ENCODE assay signal across 8 cellular contexts in genomic region chr2:102735431-102736130, GRCh38. TPM values are rescaled to one million over a fixed set of nuclear protein-coding genes. Genes with fewer than 3 reads are reported as not detected.
A peak's percentile ranks its signal among the peaks of the same experiment; 100 is the strongest.
DNase-seq lines count a peak whose midpoint lies in the region; FAIRE-seq and TF ChIP-seq lines count a peak whose summit lies in the region.

No MANE protein-coding gene starts in this region.

- in situ Hi-C loops in astrocyte of the cerebellum (cut with HindIII; ENCODE audit: low sequenced_read_pairs): no loop called here

- no peak for FAIRE-seq in keratinocyte (lab: Jason Lieb, UNC)

- peaks cover 7% of the 10 kb centered on the region for H3K79me2 ChIP-seq in keratinocyte (ENCODE audit: control insufficient read depth, insufficient read depth, low read length)

- no peak for TF ChIP-seq CTCF in astrocyte of the cerebellum (IDR thresholded peaks at IDR 0.05; ENCODE audit: low read depth, low read length, missing control alignments)
- no peak for TF ChIP-seq CTCF in keratinocyte (optimal IDR thresholded peaks at IDR 0.05 in 1 of 3, IDR thresholded peaks at IDR 0.05 in 1 of 3, conservative IDR thresholded peaks at IDR 0.05 in 1 of 3; ENCODE audit: extremely low read depth in 1 of 3, insufficient read depth in 2 of 3, low read length in 3 of 3)
- TF ChIP-seq CTCF in GM10248 (IDR thresholded peaks at IDR 0.05; ENCODE audit: control extremely low read depth, extremely low read depth, low read depth, missing control alignments): no peak

- H3K9ac ChIP-seq in keratinocyte (ENCODE audit: control insufficient read depth, extremely low read depth, insufficient read depth, low read length): peak overlapping the region; percentile 78
- H3K9ac ChIP-seq in stomach smooth muscle (ENCODE audit: low read length in 2 of 2): peak overlapping the region; percentile 74 to 84

- POLR2A ChIA-PET in GM10248 (lab: Yijun Ruan, JAX): no interaction called here

- H3K36me3 ChIP-seq in keratinocyte (ENCODE audit: control insufficient read depth in 2 of 2, extremely low read depth in 1 of 2, insufficient read depth in 2 of 2, low read length in 2 of 2) (peaks cover 4% of the 10 kb centered on the region in 2 experiments), stomach smooth muscle (ENCODE audit: control insufficient read depth in 2 of 2, insufficient read depth in 2 of 2, low read length in 2 of 2) (peaks cover 6 to 10% of the 10 kb centered on the region in 2 donors)

- peak overlapping the region; percentile 83 for H3K4me2 ChIP-seq in keratinocyte (ENCODE audit: control insufficient read depth, extremely low read depth, insufficient read depth, low read depth, low read length)

- H2AFZ ChIP-seq in keratinocyte (ENCODE audit: control insufficient read depth, low read length): no peak overlapping the region

- no peaks in the 10 kb centered on the region for H4K20me1 ChIP-seq in keratinocyte (ENCODE audit: control insufficient read depth, extremely low read depth, insufficient read depth, low read length)

- peak; percentile 27 for DNase-seq in ELF-1 (ENCODE audit: low read depth, low spot score)
- peak; percentile 72 for DNase-seq in NCI-H146 (lab: John Stamatoyannopoulos, UW)
- no peak for DNase-seq in astrocyte of the cerebellum (ENCODE audit: low read depth)
- DNase-seq in keratinocyte (ENCODE audit: low read depth, low spot score): no peak
- DNase-seq in mesenteric fat pad (ENCODE audit: low spot score): no peak
- DNase-seq in HuH-7.5 (ENCODE audit: low spot score): no peak
- no peak for DNase-seq in GM10248 (ENCODE audit: extremely low spot score)

- no peaks in the 10 kb centered on the region for H3K9me3 ChIP-seq in keratinocyte (ENCODE audit: control insufficient read depth, low read depth, low read length)
- no peaks in the 10 kb centered on the region for H3K9me3 ChIP-seq in stomach smooth muscle (ENCODE audit: control insufficient read depth in 2 of 2, low read length in 2 of 2)

- CTCF ChIA-PET in GM10248 (lab: Yijun Ruan, JAX): interaction anchor here (1.5 to 10.3 kb wide), 6 partner anchors 13 to 262 kb away, joined by 3 to 122 read pairs (median 5); partner anchors contain the start of gene SLC9A4

- no peaks in the 10 kb centered on the region for H3K9me1 ChIP-seq in keratinocyte (ENCODE audit: control insufficient read depth, extremely low read depth, insufficient read depth, low read length)

- H3K4me1 ChIP-seq in keratinocyte (ENCODE audit: control insufficient read depth, extremely low read depth, insufficient read depth, low read length) (peaks cover 14% of the 10 kb centered on the region), stomach smooth muscle (ENCODE audit: control insufficient read depth, insufficient read depth, low read length) (peaks cover 12% of the 10 kb centered on the region)

- H3K27ac ChIP-seq in keratinocyte (ENCODE audit: control insufficient read depth, insufficient read depth, low read length): no peak overlapping the region
- no peak overlapping the region for H3K27ac ChIP-seq in stomach smooth muscle (ENCODE audit: low read length)

- dilution Hi-C loops in keratinocyte (cut with MboI; ENCODE audit: extremely low pct_ligation_motif_present, low sequenced_read_pairs): no loop called here

- H3K4me3 ChIP-seq in astrocyte of the cerebellum (ENCODE audit: low read depth, low read length): peak overlapping the region; percentile 86
- peak overlapping the region; percentile 81 to 96 (median 92) for H3K4me3 ChIP-seq in keratinocyte (ENCODE audit: control insufficient read depth in 2 of 3, extremely low read depth in 1 of 3, insufficient read depth in 2 of 3, low read depth in 1 of 3, low read length in 3 of 3)
- peak overlapping the region; percentile 90 to 99 for H3K4me3 ChIP-seq in stomach smooth muscle (ENCODE audit: low read length in 2 of 2)

- H3K27me3 ChIP-seq in keratinocyte (ENCODE audit: control insufficient read depth, extremely low read depth, insufficient read depth, low read length): no peaks in the 10 kb centered on the region
- no peaks in the 10 kb centered on the region for H3K27me3 ChIP-seq in stomach smooth muscle (ENCODE audit: control insufficient read depth in 1 of 2, insufficient read depth in 2 of 2, low read length in 2 of 2)

RNA-seq across cellular contexts. Expression of gene TMEM182, which starts 26.2 kb away (rescaled TPM):
- polyA plus RNA-seq in keratinocyte: 3.4 to 3.6 TPM (median 3.5 TPM) in 3 replicates
- 1.6 TPM for polyA plus RNA-seq in keratinocyte (2011; ENCODE audit: low read depth)
- 2.1 and 3.9 TPM in 2 replicates for polyA plus RNA-seq in keratinocyte (2011; cell fraction: cytosol; rRNA removed)
- 1.5 and 1.9 TPM in 2 replicates for polyA plus RNA-seq in keratinocyte (2011; cell fraction: nucleus; rRNA removed)
- 5.2 and 5.6 TPM in 2 replicates for polyA plus RNA-seq in keratinocyte (2012; ENCODE audit: low replicate concordance)
- 0.82 to 4.2 TPM (median 3.8 TPM) in 3 replicates for polyA minus RNA-seq in keratinocyte
- 3.8 TPM for polyA minus RNA-seq in keratinocyte (2011; cell fraction: cytosol; rRNA and poly(A)+ RNA removed)
- polyA minus RNA-seq in keratinocyte (2011; cell fraction: nucleus; rRNA and poly(A)+ RNA removed): 1.5 and 6.5 TPM in 2 replicates
- 1.6 TPM for total RNA-seq in mesenteric fat pad

Comparison
In these comparisons a context has a peak if more than half of its experiments do, and no peak if none do; other contexts are left out.
1. DNase-seq: peak in ELF-1 (single experiment) and NCI-H146 (single experiment); none in astrocyte of the cerebellum (single experiment), keratinocyte (single experiment), mesenteric fat pad (single experiment), HuH-7.5 (single experiment) and GM10248 (single experiment).
2. Peak in every context shown above with its lines, with median percentiles within 50 percentile points of each other: H3K4me3 ChIP-seq.